1 cellular context compared by ENCODE assay signal in the genomic region with DNA sequence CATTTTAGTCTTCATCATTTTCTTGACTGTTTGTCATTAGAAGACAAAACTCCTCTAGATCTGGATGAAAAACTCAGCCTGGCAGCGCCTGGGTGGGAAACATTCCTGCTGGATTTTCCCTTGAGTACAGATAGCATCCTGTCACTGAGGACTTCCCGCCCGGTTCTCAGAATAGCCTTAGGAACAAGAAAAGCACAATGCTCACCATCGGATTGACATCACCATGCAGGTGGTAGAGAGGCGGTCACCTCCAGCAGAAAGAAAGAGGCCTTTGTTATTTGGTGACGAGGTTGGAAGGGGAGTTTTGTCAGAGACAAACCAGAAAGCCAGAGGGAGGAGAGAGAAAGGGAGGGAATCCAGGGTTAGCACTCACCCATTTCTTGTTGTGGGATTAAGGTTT.
TF ChIP-seq lines count a peak whose summit lies in the region.

No MANE protein-coding gene starts in this region.

TF ChIP-seq in GM23338, 12 proteins besides CTCF, POLR2A, EP300 and RAD21 (continued from another document):
- TF ChIP-seq, protein P1, sequence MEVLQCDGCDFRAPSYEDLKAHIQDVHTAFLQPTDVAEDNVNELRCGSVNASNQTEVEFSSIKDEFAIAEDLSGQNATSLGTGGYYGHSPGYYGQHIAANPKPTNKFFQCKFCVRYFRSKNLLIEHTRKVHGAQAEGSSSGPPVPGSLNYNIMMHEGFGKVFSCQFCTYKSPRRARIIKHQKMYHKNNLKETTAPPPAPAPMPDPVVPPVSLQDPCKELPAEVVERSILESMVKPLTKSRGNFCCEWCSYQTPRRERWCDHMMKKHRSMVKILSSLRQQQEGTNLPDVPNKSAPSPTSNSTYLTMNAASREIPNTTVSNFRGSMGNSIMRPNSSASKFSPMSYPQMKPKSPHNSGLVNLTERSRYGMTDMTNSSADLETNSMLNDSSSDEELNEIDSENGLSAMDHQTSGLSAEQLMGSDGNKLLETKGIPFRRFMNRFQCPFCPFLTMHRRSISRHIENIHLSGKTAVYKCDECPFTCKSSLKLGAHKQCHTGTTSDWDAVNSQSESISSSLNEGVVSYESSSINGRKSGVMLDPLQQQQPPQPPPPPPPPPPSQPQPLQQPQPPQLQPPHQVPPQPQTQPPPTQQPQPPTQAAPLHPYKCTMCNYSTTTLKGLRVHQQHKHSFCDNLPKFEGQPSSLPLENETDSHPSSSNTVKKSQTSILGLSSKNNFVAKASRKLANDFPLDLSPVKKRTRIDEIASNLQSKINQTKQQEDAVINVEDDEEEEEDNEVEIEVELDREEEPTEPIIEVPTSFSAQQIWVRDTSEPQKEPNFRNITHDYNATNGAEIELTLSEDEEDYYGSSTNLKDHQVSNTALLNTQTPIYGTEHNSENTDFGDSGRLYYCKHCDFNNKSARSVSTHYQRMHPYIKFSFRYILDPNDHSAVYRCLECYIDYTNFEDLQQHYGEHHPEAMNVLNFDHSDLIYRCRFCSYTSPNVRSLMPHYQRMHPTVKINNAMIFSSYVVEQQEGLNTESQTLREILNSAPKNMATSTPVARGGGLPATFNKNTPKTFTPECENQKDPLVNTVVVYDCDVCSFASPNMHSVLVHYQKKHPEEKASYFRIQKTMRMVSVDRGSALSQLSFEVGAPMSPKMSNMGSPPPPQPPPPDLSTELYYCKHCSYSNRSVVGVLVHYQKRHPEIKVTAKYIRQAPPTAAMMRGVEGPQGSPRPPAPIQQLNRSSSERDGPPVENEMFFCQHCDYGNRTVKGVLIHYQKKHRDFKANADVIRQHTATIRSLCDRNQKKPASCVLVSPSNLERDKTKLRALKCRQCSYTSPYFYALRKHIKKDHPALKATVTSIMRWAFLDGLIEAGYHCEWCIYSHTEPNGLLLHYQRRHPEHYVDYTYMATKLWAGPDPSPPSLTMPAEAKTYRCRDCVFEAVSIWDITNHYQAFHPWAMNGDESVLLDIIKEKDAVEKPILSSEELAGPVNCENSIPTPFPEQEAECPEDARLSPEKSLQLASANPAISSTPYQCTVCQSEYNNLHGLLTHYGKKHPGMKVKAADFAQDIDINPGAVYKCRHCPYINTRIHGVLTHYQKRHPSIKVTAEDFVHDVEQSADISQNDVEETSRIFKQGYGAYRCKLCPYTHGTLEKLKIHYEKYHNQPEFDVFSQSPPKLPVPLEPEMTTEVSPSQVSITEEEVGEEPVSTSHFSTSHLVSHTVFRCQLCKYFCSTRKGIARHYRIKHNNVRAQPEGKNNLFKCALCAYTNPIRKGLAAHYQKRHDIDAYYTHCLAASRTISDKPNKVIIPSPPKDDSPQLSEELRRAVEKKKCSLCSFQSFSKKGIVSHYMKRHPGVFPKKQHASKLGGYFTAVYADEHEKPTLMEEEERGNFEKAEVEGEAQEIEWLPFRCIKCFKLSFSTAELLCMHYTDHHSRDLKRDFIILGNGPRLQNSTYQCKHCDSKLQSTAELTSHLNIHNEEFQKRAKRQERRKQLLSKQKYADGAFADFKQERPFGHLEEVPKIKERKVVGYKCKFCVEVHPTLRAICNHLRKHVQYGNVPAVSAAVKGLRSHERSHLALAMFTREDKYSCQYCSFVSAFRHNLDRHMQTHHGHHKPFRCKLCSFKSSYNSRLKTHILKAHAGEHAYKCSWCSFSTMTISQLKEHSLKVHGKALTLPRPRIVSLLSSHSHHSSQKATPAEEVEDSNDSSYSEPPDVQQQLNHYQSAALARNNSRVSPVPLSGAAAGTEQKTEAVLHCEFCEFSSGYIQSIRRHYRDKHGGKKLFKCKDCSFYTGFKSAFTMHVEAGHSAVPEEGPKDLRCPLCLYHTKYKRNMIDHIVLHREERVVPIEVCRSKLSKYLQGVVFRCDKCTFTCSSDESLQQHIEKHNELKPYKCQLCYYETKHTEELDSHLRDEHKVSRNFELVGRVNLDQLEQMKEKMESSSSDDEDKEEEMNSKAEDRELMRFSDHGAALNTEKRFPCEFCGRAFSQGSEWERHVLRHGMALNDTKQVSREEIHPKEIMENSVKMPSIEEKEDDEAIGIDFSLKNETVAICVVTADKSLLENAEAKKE (CRISPR knock-in tag; IDR thresholded peaks at IDR 0.05): no peak
- TF ChIP-seq ZNF331 (CRISPR knock-in tag; IDR thresholded peaks at IDR 0.05; ENCODE audit: low read depth): no peak
- TF ChIP-seq, protein P2, sequence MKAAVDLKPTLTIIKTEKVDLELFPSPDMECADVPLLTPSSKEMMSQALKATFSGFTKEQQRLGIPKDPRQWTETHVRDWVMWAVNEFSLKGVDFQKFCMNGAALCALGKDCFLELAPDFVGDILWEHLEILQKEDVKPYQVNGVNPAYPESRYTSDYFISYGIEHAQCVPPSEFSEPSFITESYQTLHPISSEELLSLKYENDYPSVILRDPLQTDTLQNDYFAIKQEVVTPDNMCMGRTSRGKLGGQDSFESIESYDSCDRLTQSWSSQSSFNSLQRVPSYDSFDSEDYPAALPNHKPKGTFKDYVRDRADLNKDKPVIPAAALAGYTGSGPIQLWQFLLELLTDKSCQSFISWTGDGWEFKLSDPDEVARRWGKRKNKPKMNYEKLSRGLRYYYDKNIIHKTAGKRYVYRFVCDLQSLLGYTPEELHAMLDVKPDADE (IDR thresholded peaks at IDR 0.05): no peak
- no peak for TF ChIP-seq EZH2phosphoT487 (IDR thresholded peaks at IDR 0.05; ENCODE audit: unreplicated experiment)
- TF ChIP-seq STAT1 (IDR thresholded peaks at IDR 0.05; ENCODE audit: unreplicated experiment): no peak
- TF ChIP-seq ZNF114 (CRISPR knock-in tag; IDR thresholded peaks at IDR 0.05): no peak
- TF ChIP-seq, protein P3, sequence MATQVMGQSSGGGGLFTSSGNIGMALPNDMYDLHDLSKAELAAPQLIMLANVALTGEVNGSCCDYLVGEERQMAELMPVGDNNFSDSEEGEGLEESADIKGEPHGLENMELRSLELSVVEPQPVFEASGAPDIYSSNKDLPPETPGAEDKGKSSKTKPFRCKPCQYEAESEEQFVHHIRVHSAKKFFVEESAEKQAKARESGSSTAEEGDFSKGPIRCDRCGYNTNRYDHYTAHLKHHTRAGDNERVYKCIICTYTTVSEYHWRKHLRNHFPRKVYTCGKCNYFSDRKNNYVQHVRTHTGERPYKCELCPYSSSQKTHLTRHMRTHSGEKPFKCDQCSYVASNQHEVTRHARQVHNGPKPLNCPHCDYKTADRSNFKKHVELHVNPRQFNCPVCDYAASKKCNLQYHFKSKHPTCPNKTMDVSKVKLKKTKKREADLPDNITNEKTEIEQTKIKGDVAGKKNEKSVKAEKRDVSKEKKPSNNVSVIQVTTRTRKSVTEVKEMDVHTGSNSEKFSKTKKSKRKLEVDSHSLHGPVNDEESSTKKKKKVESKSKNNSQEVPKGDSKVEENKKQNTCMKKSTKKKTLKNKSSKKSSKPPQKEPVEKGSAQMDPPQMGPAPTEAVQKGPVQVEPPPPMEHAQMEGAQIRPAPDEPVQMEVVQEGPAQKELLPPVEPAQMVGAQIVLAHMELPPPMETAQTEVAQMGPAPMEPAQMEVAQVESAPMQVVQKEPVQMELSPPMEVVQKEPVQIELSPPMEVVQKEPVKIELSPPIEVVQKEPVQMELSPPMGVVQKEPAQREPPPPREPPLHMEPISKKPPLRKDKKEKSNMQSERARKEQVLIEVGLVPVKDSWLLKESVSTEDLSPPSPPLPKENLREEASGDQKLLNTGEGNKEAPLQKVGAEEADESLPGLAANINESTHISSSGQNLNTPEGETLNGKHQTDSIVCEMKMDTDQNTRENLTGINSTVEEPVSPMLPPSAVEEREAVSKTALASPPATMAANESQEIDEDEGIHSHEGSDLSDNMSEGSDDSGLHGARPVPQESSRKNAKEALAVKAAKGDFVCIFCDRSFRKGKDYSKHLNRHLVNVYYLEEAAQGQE (IDR thresholded peaks at IDR 0.05; ENCODE audit: unreplicated experiment): no peak
- TF ChIP-seq POLR2AphosphoS5 (IDR thresholded peaks at IDR 0.05; ENCODE audit: low read depth): no peak
